Comparison of ENCODE assay signal across 9 cellular contexts in the genomic region with DNA sequence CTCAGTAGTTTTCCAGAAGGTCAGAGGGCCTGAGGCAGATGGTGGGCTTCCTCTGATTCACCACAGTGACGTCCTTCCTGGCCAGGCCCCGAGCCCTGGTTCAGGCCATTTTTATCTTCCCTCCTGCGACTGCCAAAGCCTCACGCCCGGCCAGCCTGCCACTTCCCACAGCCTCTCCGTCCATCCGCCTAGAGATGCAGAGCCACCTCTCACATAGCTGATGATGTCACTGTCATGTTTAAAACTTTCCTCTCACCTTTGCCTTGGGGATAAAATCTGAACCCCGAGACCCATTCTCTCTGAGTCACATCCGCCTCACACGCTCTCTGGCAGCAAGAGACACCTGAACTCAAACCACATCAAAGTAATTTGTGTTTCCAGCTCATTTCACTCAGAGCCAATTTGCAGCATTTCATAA.
DNase-seq lines count a peak whose midpoint lies in the region; ATAC-seq and TF ChIP-seq lines count a peak whose summit lies in the region.
"Had no signal": no experiment of that assay in that cellular context is flagged by ENCODE, and none has a peak within 500 bp of the region (broad histone marks: within the 10 kb centered on the region; RNA-seq: fewer than 3 reads in every experiment).

No MANE protein-coding gene starts in this region.

- intact Hi-C loops in posterior vena cava (cut with DNase I): loop anchor here in 1 of 2 donors (10.0 kb wide), 1 partner anchor 822 kb away; no protein-coding TSS in a partner anchor

- no peaks in the 10 kb centered on the region for H3K36me3 ChIP-seq in BE2C
- H3K36me3 ChIP-seq: ovary had no signal

- H3K9me3 ChIP-seq in BE2C: no peaks in the 10 kb centered on the region
- H3K9me3 ChIP-seq: ovary had no signal

- no peaks in the 10 kb centered on the region for H3K27me3 ChIP-seq in BE2C
- H3K27me3 ChIP-seq: ovary had no signal

- no peak for TF ChIP-seq CTCF in BE2C (IDR thresholded peaks at IDR 0.05; ENCODE audit: low read depth, low read length)

- H3K4me1 ChIP-seq in BE2C: no peaks in the 10 kb centered on the region

- no peak overlapping the region for H3K4me3 ChIP-seq in Jurkat, Clone E6-1 (ENCODE audit: low read length)
- no peak overlapping the region for H3K4me3 ChIP-seq in BE2C (ENCODE audit: low read depth, low read length)
- H3K4me3 ChIP-seq: ovary, SK-N-MC had no signal

- DNase-seq in Jurkat, Clone E6-1 (ENCODE audit: low read depth, low spot score): peak; percentile 82
- peak; percentile 68 for DNase-seq in activated effector memory CD4-positive, alpha-beta T cell treated with Interleukin-2 at 50 U/mL for 16 hours
- peak; percentile 83 for DNase-seq in posterior vena cava (ENCODE audit: low spot score)
- DNase-seq in T1000 (lab: John Stamatoyannopoulos, UW): no peak
- no peak for DNase-seq in AG08396 (ENCODE audit: low spot score)
- no peak for DNase-seq in BE2C

- ATAC-seq in GM21526 (IDR thresholded peaks at IDR 0.05; ENCODE audit: low FRiP score, unreplicated experiment): peak; percentile 98

Comparison
In these comparisons a context has a peak if more than half of its experiments do, and no peak if none do; other contexts are left out.
1. DNase-seq: peak in Jurkat, Clone E6-1 (single experiment), activated effector memory CD4-positive, alpha-beta T cell treated with Interleukin-2 at 50 U/mL for 16 hours (single experiment) and posterior vena cava (single experiment); none in T1000 (single experiment), AG08396 (single experiment) and BE2C (single experiment).